16 cellular contexts compared by ENCODE assay signal in the genomic region with DNA sequence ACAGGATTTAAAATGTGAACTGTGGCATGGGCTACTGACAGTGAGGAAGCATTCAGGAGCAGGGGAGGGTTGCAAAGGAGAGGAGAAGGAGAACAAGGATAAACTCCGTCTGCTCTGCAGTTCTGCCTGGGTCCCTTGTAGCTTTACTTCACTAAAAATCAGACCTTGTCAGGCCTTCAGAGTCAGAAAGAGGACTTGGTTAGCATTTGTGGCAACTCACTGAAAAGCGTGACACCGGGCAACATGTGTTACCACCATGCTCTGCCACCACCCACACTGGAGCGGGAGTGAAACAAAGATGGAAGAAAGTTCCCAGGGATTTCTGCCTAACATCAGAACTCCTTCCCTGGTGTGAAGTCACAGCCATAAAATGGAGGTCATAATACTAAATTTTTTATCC. TPM values are rescaled to one million over a fixed set of nuclear protein-coding genes. Genes with fewer than 3 reads are reported as not detected.
DNase-seq lines count a peak whose midpoint lies in the region; TF ChIP-seq lines count a peak whose summit lies in the region.
"Had no signal": no experiment of that assay in that cellular context is flagged by ENCODE, and none has a peak within 500 bp of the region (broad histone marks: within the 10 kb centered on the region; RNA-seq: fewer than 3 reads in every experiment).

No MANE protein-coding gene starts in this region.

- DNase-seq in stimulated activated CD4-positive, alpha-beta T cell treated with anti-CD3 and anti-CD28 coated beads, Interleukin-2, amount 100 ng/mL, for 24 hours, result peak; percentile 54 to 57
- no peak for DNase-seq in stimulated activated CD4-positive, alpha-beta T cell treated with anti-CD3 and anti-CD28 coated beads, Interleukin-1b, Interleukin-23, amount 100 ng/mL, for 48 hours
- DNase-seq in activated naive CD4-positive, alpha-beta T cell treated with Interleukin-2 at 50 U/mL for 16 hours, result peak; percentile 49
- DNase-seq in uterus (no peak), superior temporal gyrus (ENCODE audit: extremely low spot score) (no peak), NCI-H226 (no peak), posterior cingulate gyrus (no peak)
- DNase-seq: activated B cell treated with CpG ODN at 0.5 μM for 24 hours, heart right ventricle, left colon, NCI-H2171 treated with DMSO at 0.1 percent for 48 hours, SK-N-SH had no signal

- no peaks in the 10 kb centered on the region for H3K36me3 ChIP-seq in uterus
- H3K36me3 ChIP-seq: neural progenitor cell had no signal

- H3K9me3 ChIP-seq in mononuclear cell (ENCODE audit: low read depth, low read length) (no peaks in the 10 kb centered on the region), uterus (no peaks in the 10 kb centered on the region)
- H3K9me3 ChIP-seq: heart right ventricle, SK-N-SH had no signal

- intact Hi-C loops in uterus (cut with DNase I; ENCODE audit: low total_unique reads) (no loop called here), posterior cingulate gyrus (cut with DNase I) (no loop called here)

- H3K4me3 ChIP-seq in mononuclear cell (ENCODE audit: low read length), result peak overlapping the region; percentile 51
- no peak overlapping the region for H3K4me3 ChIP-seq in uterus
- H3K4me3 ChIP-seq: neural progenitor cell, smooth muscle cell had no signal

- H3K4me1 ChIP-seq in mononuclear cell (ENCODE audit: insufficient read depth, low read length) (peaks cover 76% of the 10 kb centered on the region), uterus (no peaks in the 10 kb centered on the region)
- H3K4me1 ChIP-seq: neural progenitor cell had no signal

- H3K27me3 ChIP-seq in mononuclear cell (ENCODE audit: insufficient read depth, low read length) (no peaks in the 10 kb centered on the region), uterus (no peaks in the 10 kb centered on the region)
- H3K27me3 ChIP-seq: neural progenitor cell had no signal

- TF ChIP-seq POLR2A in uterus (IDR thresholded peaks at IDR 0.05), result no peak

- TF ChIP-seq CTCF in uterus (IDR thresholded peaks at IDR 0.05), result no peak

- peak overlapping the region; percentile 52 to 65 for H3K27ac ChIP-seq in uterus
- H3K27ac ChIP-seq: neural progenitor cell had no signal

RNA-seq across cellular contexts. Expression of gene FYB1, which starts 19.3 kb away (rescaled TPM):
- total RNA-seq in mononuclear cell (189 TPM), uterus (10 to 100 TPM in 1 of 4 donors, 1 to 10 TPM in 3; 1.8 to 16.5 (median 4.8) TPM)
- total RNA-seq: Daoy had no signal

Comparison
In these comparisons a context has a peak if more than half of its experiments do, and no peak if none do; other contexts are left out.
1. DNase-seq: peak in stimulated activated CD4-positive, alpha-beta T cell treated with anti-CD3 and anti-CD28 coated beads, Interleukin-2, amount 100 ng/mL, for 24 hours (2 of 2) and activated naive CD4-positive, alpha-beta T cell treated with Interleukin-2 at 50 U/mL for 16 hours (single experiment); none in stimulated activated CD4-positive, alpha-beta T cell treated with anti-CD3 and anti-CD28 coated beads, Interleukin-1b, Interleukin-23, amount 100 ng/mL, for 48 hours (single experiment), uterus (0 of 2), superior temporal gyrus (single experiment), NCI-H226 (single experiment) and posterior cingulate gyrus (0 of 10).
2. RNA of gene FYB1, which starts 19.3 kb away (total RNA-seq): 189 TPM in mononuclear cell (single experiment); 1.8 to 16.5 TPM in uterus; every median in the first group is over 10 times any median in the second.